23 cellular contexts compared by ENCODE assay signal in the genomic region with DNA sequence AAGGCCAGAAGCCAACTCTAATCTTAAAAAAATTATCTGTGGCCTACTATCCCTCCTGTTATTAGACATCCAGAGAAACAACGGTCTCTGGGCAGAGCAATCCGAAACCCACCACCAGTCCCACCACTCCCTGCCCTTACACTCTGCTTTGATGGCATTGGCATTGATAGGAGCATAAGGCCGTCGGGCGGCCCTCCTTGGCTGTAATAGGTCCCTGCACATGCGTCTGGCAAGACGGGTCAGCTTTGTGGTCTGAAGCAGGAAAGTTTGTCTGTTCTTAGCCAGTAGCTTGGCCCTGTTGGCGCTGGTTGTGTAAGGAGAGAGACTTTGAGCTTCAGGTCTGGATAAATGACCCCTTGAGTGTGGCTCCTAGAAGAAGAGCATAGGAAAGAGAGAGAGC. TPM values are rescaled to one million over a fixed set of nuclear protein-coding genes. Genes with fewer than 3 reads are reported as not detected.
DNase-seq lines count a peak whose midpoint lies in the region; ATAC-seq, FAIRE-seq and TF ChIP-seq lines count a peak whose summit lies in the region.
"Had no signal": no experiment of that assay in that cellular context is flagged by ENCODE, and none has a peak within 500 bp of the region (broad histone marks: within the 10 kb centered on the region; RNA-seq: fewer than 3 reads in every experiment).

No MANE protein-coding gene starts in this region.

- 0 out of 2 replicates have a peak overlapping the region, but pooled peaks have one; percentile 20 for H3K27ac ChIP-seq in 22Rv1
- no peak overlapping the region for H3K27ac ChIP-seq in BLaER1
- H3K27ac ChIP-seq in mesenchymal stem cell (ENCODE audit: low read length, poor library complexity, severe bottlenecking), result no peak overlapping the region
- H3K27ac ChIP-seq in lower lobe of right lung, result no peak overlapping the region
- H3K27ac ChIP-seq: brain microvascular endothelial cell, KMS-11, SJCRH30, vagina had no signal

- WGBS in mesenchymal stem cell, result 97% methylated on average over 8 of the region's 8 CpGs

- H3K27me3 ChIP-seq in BLaER1 (no peaks in the 10 kb centered on the region), mesenchymal stem cell (ENCODE audit: control insufficient read depth in 1 of 2, insufficient read depth in 1 of 2, low read length in 2 of 2) (no peaks in the 10 kb centered on the region), lower lobe of right lung (ENCODE audit: low read depth) (no peaks in the 10 kb centered on the region)
- H3K27me3 ChIP-seq: brain microvascular endothelial cell, SJCRH30, vagina had no signal

- CTCF ChIA-PET in activated CD8-positive, alpha-beta T cell treated with anti-CD3 and anti-CD28 coated beads for 36 hours (lab: Charles Lee), result interaction anchor here (1.3 to 1.7 kb wide), 3 partner anchors 8 to 200 kb away, joined by 3 to 4 read pairs (median 3); no protein-coding TSS in a partner anchor
- CTCF ChIA-PET in MCF 10A (lab: Yijun Ruan, JAX), result interaction anchor here (0.6 to 1.1 kb wide), 3 partner anchors 57 to 98 kb away, joined by 3 to 4 read pairs (median 3); partner anchors contain the start of gene C11orf98

- H2BK12ac ChIP-seq in mesenchymal stem cell (ENCODE audit: low read length in 2 of 2), result no peak overlapping the region

- H3K79me1 ChIP-seq in mesenchymal stem cell (replicated peaks; ENCODE audit: low read length, poor library complexity, severe bottlenecking), result peaks cover 19% of the 10 kb centered on the region

- peaks cover 35% of the 10 kb centered on the region for H4K20me1 ChIP-seq in BLaER1

- H3K23ac ChIP-seq in mesenchymal stem cell (ENCODE audit: low read length in 2 of 2), result no peak overlapping the region

- no peaks in the 10 kb centered on the region for H3K9me3 Mint-ChIP-seq in activated CD8-positive, alpha-beta T cell treated with anti-CD3 and anti-CD28 coated beads for 36 hours
- no peaks in the 10 kb centered on the region for H3K9me3 Mint-ChIP-seq in MCF 10A (ENCODE audit: unreplicated experiment)
- H3K9me3 Mint-ChIP-seq: activated T-helper 2 cell treated with anti-CD3 and anti-CD28 coated beads, Interferon-gamma antibody, Interleukin-2, Interleukin-4, amounts not matched to agents 10 μg/mL and 5 μg/mL and 100 μg/mL, durations not matched to agents 14 hours and 24 hours and 36 hours; nephron progenitor cell; stimulated activated effector memory CD8-positive, alpha-beta T cell treated with anti-CD3 and anti-CD28 coated beads, Interleukin-12 subunit alpha, Interleukin-12 subunit beta, amount 100 ng/mL, for 72 hours had no signal

- H3K9ac ChIP-seq in BLaER1 (peak overlapping the region; percentile 33; the same call in 1 of the 2 replicates), mesenchymal stem cell (ENCODE audit: low read length) (peak overlapping the region; percentile 28)
- H3K9ac ChIP-seq: KMS-11 had no signal

- H2AK5ac ChIP-seq in mesenchymal stem cell (ENCODE audit: low read length, severe bottlenecking), result no peak overlapping the region

- peaks cover 73% of the 10 kb centered on the region for H3K36me3 Mint-ChIP-seq in activated CD8-positive, alpha-beta T cell treated with anti-CD3 and anti-CD28 coated beads for 36 hours (ENCODE audit: low read depth)
- H3K36me3 Mint-ChIP-seq in MCF 10A (ENCODE audit: insufficient read depth, unreplicated experiment), result peaks cover 90% of the 10 kb centered on the region

- no peak for DNase-seq in activated CD8-positive, alpha-beta T cell treated with anti-CD3 and anti-CD28 coated beads for 36 hours
- DNase-seq in mesenchymal stem cell (no peak), HTR-8/SVneo (ENCODE audit: insufficient read length, low spot score) (no peak), MCF 10A (ENCODE audit: unreplicated experiment) (no peak), lower lobe of right lung (no peak)
- DNase-seq in activated CD4-positive, CD25-positive, alpha-beta regulatory T cell (lab: John Stamatoyannopoulos, UW), result no peak
- DNase-seq: activated CD4-positive, CD25-positive, alpha-beta regulatory T cell treated with anti-CD3 and anti-CD28 coated beads, Interleukin-2, amount 50 U/mL, for 72 hours; brain microvascular endothelial cell; DMS153; NCI-H1417 treated with DMSO at 0.1 percent for 48 hours; NCI-H345; NCI-H748 treated with DMSO at 0.1 percent for 48 hours; nephron progenitor cell; SJCRH30; stimulated activated CD4-positive, alpha-beta T cell treated with anti-CD3 and anti-CD28 coated beads, Interleukin-2, amount 100 ng/mL, for 48 hours had no signal

- POLR2A ChIA-PET in activated CD8-positive, alpha-beta T cell treated with anti-CD3 and anti-CD28 coated beads for 36 hours (lab: Charles Lee), result interaction anchor here (0.7 to 7.9 kb wide), 8 partner anchors 9 to 70 kb away, joined by 3 to 87 read pairs (median 9); partner anchors contain the start of genes C11orf98, CSKMT, EEF1G and EML3
- POLR2A ChIA-PET in MCF 10A (lab: Yijun Ruan, JAX), result interaction anchor here (0.6 to 6.6 kb wide), 7 partner anchors 17 to 353 kb away, joined by 3 to 164 read pairs (median 3); partner anchors contain the start of genes EEF1G, EML3, LBHD1 and ROM1

- FAIRE-seq in HTR-8/SVneo (lab: Jason Lieb, UNC), result no peak

- no peaks in the 10 kb centered on the region for H3K27me3 Mint-ChIP-seq in activated CD8-positive, alpha-beta T cell treated with anti-CD3 and anti-CD28 coated beads for 36 hours
- no peaks in the 10 kb centered on the region for H3K27me3 Mint-ChIP-seq in MCF 10A (ENCODE audit: insufficient read depth, unreplicated experiment)

- H3K36me3 ChIP-seq in BLaER1 (peaks cover 59% of the 10 kb centered on the region), mesenchymal stem cell (ENCODE audit: control insufficient read depth in 1 of 2, insufficient read depth in 2 of 2, low read depth in 1 of 2, low read length in 2 of 2) (peaks cover 61 to 68% of the 10 kb centered on the region in 2 experiments), lower lobe of right lung (peaks cover 55% of the 10 kb centered on the region)

- TF ChIP-seq CTCF in 22Rv1 (IDR thresholded peaks at IDR 0.05), result no peak
- no peak for TF ChIP-seq CTCF in activated CD8-positive, alpha-beta T cell treated with anti-CD3 and anti-CD28 coated beads for 36 hours (IDR thresholded peaks at IDR 0.05)
- no peak for TF ChIP-seq CTCF in MCF 10A (IDR thresholded peaks at IDR 0.05; ENCODE audit: unreplicated experiment)
- no peak for TF ChIP-seq CTCF in lower lobe of right lung (IDR thresholded peaks at IDR 0.05)

- H3K9me3 ChIP-seq in BLaER1 (no peaks in the 10 kb centered on the region), mesenchymal stem cell (ENCODE audit: control insufficient read depth, low read length) (no peaks in the 10 kb centered on the region), lower lobe of right lung (no peaks in the 10 kb centered on the region)
- H3K9me3 ChIP-seq: SJCRH30, vagina had no signal

- no peak overlapping the region for H2BK120ac ChIP-seq in mesenchymal stem cell (ENCODE audit: low read depth, low read length)

- no peak overlapping the region for H3K18ac ChIP-seq in mesenchymal stem cell (ENCODE audit: low read depth in 1 of 2, low read length in 2 of 2)

- H3K4me3 ChIP-seq in BLaER1 (no peak overlapping the region), mesenchymal stem cell (ENCODE audit: insufficient read depth in 1 of 2, low read depth in 1 of 2, low read length in 2 of 2) (no peak overlapping the region), lower lobe of right lung (no peak overlapping the region)
- H3K4me3 ChIP-seq: GM23338, SJCRH30, vagina had no signal

- no peak overlapping the region for H2AFZ ChIP-seq in mesenchymal stem cell (ENCODE audit: low read depth, low read length)
- H2AFZ ChIP-seq: GM23338 had no signal

- H4K91ac ChIP-seq in mesenchymal stem cell (ENCODE audit: low read length), result no peak overlapping the region

- no peak overlapping the region for H2BK15ac ChIP-seq in mesenchymal stem cell (ENCODE audit: low read depth, poor library complexity, severe bottlenecking)

- H3K4me1 ChIP-seq in BLaER1, result peaks cover 55% of the 10 kb centered on the region
- peaks cover 18% of the 10 kb centered on the region for H3K4me1 ChIP-seq in mesenchymal stem cell (ENCODE audit: control insufficient read depth, insufficient read depth, low read depth, low read length)
- H3K4me1 ChIP-seq in lower lobe of right lung, result peaks cover 47% of the 10 kb centered on the region

- H2BK5ac ChIP-seq in mesenchymal stem cell (ENCODE audit: low read depth, low read length, poor library complexity, severe bottlenecking), result no peak overlapping the region

- H3K27ac Mint-ChIP-seq in activated CD8-positive, alpha-beta T cell treated with anti-CD3 and anti-CD28 coated beads for 36 hours, result peak overlapping the region; percentile 2
- H3K27ac Mint-ChIP-seq in MCF 10A (ENCODE audit: low read depth, unreplicated experiment), result no peak overlapping the region
- H3K27ac Mint-ChIP-seq: GM23338, nephron progenitor cell had no signal

- H3K14ac ChIP-seq in mesenchymal stem cell (ENCODE audit: low read length in 2 of 2), result no peak overlapping the region

- ATAC-seq in activated CD8-positive, alpha-beta T cell treated with anti-CD3 and anti-CD28 coated beads for 36 hours, result no peak
- ATAC-seq in lower lobe of right lung, result no peak
- ATAC-seq: GM23338; right cardiac atrium; stimulated activated effector memory CD8-positive, alpha-beta T cell treated with anti-CD3 and anti-CD28 coated beads, Interleukin-12 subunit alpha, Interleukin-12 subunit beta, amount 100 ng/mL, for 72 hours had no signal

- intact Hi-C loops in activated CD8-positive, alpha-beta T cell treated with anti-CD3 and anti-CD28 coated beads for 36 hours (cut with micrococcal nuclease), result loop anchor here (10.0 kb wide), 1 partner anchor 250 kb away; no protein-coding TSS in a partner anchor
- intact Hi-C loops in MCF 10A (cut with micrococcal nuclease) (no loop called here), lower lobe of right lung (cut with DNase I) (no loop called here)

- H4K8ac ChIP-seq in mesenchymal stem cell (ENCODE audit: low read length), result no peak overlapping the region

- peaks cover 61% of the 10 kb centered on the region for H3K4me1 Mint-ChIP-seq in activated CD8-positive, alpha-beta T cell treated with anti-CD3 and anti-CD28 coated beads for 36 hours (ENCODE audit: low read depth)
- peaks cover 38% of the 10 kb centered on the region for H3K4me1 Mint-ChIP-seq in MCF 10A (ENCODE audit: insufficient read depth, unreplicated experiment)

- H3K4me3 Mint-ChIP-seq in activated CD8-positive, alpha-beta T cell treated with anti-CD3 and anti-CD28 coated beads for 36 hours, result no peak overlapping the region
- H3K4me3 Mint-ChIP-seq in MCF 10A (ENCODE audit: unreplicated experiment), result no peak overlapping the region
- H3K4me3 Mint-ChIP-seq: GM23338; nephron progenitor cell; stimulated activated effector memory CD8-positive, alpha-beta T cell treated with anti-CD3 and anti-CD28 coated beads, Interleukin-12 subunit alpha, Interleukin-12 subunit beta, amount 100 ng/mL, for 72 hours had no signal

- BruUV-seq in MCF 10A (replicated peaks; lab: Mats Ljungman, UMichigan), result no TSS peak

- no peak overlapping the region for H3K4ac ChIP-seq in mesenchymal stem cell (ENCODE audit: low read depth in 1 of 2, low read length in 2 of 2)

- H3K4me2 ChIP-seq in BLaER1 (no peak overlapping the region), mesenchymal stem cell (ENCODE audit: low read length, poor library complexity, severe bottlenecking) (no peak overlapping the region)
- H3K4me2 ChIP-seq: GM23338, KMS-11 had no signal

RNA-seq across cellular contexts. Expression of gene TUT1, which starts 3.8 kb away (rescaled TPM):
- 10 to 100 TPM; 34.4 to 38.0 TPM for total RNA-seq in activated CD8-positive, alpha-beta T cell treated with anti-CD3 and anti-CD28 coated beads for 36 hours
- polyA plus RNA-seq in mesenchymal stem cell (2013, experiment 1 of 2), result 6.3 TPM
- 6.5 TPM for polyA plus RNA-seq in mesenchymal stem cell (2013, experiment 2 of 2)
- total RNA-seq in MCF 10A (2022) (26.0 and 28.3 TPM in 2 replicates), lower lobe of right lung (15.8 TPM)

RNA-seq across cellular contexts. Expression of gene MTA2, which starts 6.5 kb away (rescaled TPM):
- total RNA-seq in activated CD8-positive, alpha-beta T cell treated with anti-CD3 and anti-CD28 coated beads for 36 hours, result 100 to 1,000 TPM; 159 to 164 TPM
- 50.7 TPM for polyA plus RNA-seq in mesenchymal stem cell (2013, experiment 1 of 2)
- 50.7 TPM for polyA plus RNA-seq in mesenchymal stem cell (2013, experiment 2 of 2)
- 139 and 176 TPM in 2 replicates for total RNA-seq in MCF 10A (2022)
- total RNA-seq in lower lobe of right lung, result 68.4 TPM

RNA-seq across cellular contexts. Expression of gene EML3, which starts 17.5 kb away (rescaled TPM):
- total RNA-seq in activated CD8-positive, alpha-beta T cell treated with anti-CD3 and anti-CD28 coated beads for 36 hours, result 100 to 1,000 TPM; 115 to 120 TPM
- 30.1 TPM for polyA plus RNA-seq in mesenchymal stem cell (2013, experiment 1 of 2)
- 29.3 TPM for polyA plus RNA-seq in mesenchymal stem cell (2013, experiment 2 of 2)
- 33.9 and 43.7 TPM in 2 replicates for total RNA-seq in MCF 10A (2022)
- 69.3 TPM for total RNA-seq in lower lobe of right lung

RNA-seq across cellular contexts. Expression of gene ROM1, which starts 17.9 kb away (rescaled TPM):
- 1 to 10 TPM in 1 of 2 experiments, under 1 TPM in 1; 0.79 to 1.1 TPM for total RNA-seq in activated CD8-positive, alpha-beta T cell treated with anti-CD3 and anti-CD28 coated beads for 36 hours
- polyA plus RNA-seq in mesenchymal stem cell (2013, experiment 1 of 2), result 2.5 TPM
- 2.3 TPM for polyA plus RNA-seq in mesenchymal stem cell (2013, experiment 2 of 2)
- 2.5 and 2.9 TPM in 2 replicates for total RNA-seq in MCF 10A (2022)
- total RNA-seq in lower lobe of right lung, result 5.6 TPM

RNA-seq across cellular contexts. Expression of gene EEF1G, which starts 21.4 kb away (rescaled TPM):
- total RNA-seq in activated CD8-positive, alpha-beta T cell treated with anti-CD3 and anti-CD28 coated beads for 36 hours, result 1,000 to 10,000 TPM; 1,925 to 1,979 TPM
- polyA plus RNA-seq in mesenchymal stem cell (2013, experiment 1 of 2), result 1,160 TPM
- 1,130 TPM for polyA plus RNA-seq in mesenchymal stem cell (2013, experiment 2 of 2)
- total RNA-seq in MCF 10A (2022), result 1,510 and 1,855 TPM in 2 replicates
- total RNA-seq in lower lobe of right lung, result 899 TPM
